ENCODE assay signal across 2 cellular contexts in genomic region chr1:202019235-202019558, GRCh38.
TF ChIP-seq lines count a peak whose summit lies in the region.

No MANE protein-coding gene starts in this region.

TF ChIP-seq in A549, 52 proteins besides CTCF, POLR2A, EP300 and RAD21:
- TF ChIP-seq SMC3 (IDR thresholded peaks at IDR 0.05) (0 out of 3 replicates have a peak, but pooled peaks have one; percentile 2), FOXS1 (CRISPR knock-in tag; IDR thresholded peaks at IDR 0.05) (peak; percentile 28; the same call in 1 of the 2 replicates), HOXA7 (CRISPR knock-in tag; IDR thresholded peaks at IDR 0.05) (peak; percentile 12; the same call in 1 of the 2 replicates), HOXB13 (CRISPR knock-in tag; IDR thresholded peaks at IDR 0.05; ENCODE audit: low read depth) (peak; percentile 94), ZNF302 (CRISPR knock-in tag; IDR thresholded peaks at IDR 0.05) (peak; percentile 44; the same call in 1 of the 2 replicates), EHF (CRISPR knock-in tag; IDR thresholded peaks at IDR 0.05) (peak; percentile 94)
- TF ChIP-seq, protein P1, sequence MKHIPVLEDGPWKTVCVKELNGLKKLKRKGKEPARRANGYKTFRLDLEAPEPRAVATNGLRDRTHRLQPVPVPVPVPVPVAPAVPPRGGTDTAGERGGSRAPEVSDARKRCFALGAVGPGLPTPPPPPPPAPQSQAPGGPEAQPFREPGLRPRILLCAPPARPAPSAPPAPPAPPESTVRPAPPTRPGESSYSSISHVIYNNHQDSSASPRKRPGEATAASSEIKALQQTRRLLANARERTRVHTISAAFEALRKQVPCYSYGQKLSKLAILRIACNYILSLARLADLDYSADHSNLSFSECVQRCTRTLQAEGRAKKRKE (CRISPR knock-in tag; IDR thresholded peaks at IDR 0.05; ENCODE audit: low read depth) = peak; percentile 90
TF ChIP-seq in A549: peak in this region for 7; not testable (repeated sequence) for 45.

TF ChIP-seq in K562, 482 proteins besides CTCF, POLR2A, EP300 and RAD21:
- 0 out of 2 replicates have a peak, but pooled peaks have one; percentile 6 for TF ChIP-seq ZNF143 (CRISPR knock-in tag; IDR thresholded peaks at IDR 0.05)
